Comparison of ENCODE assay signal across 22 cellular contexts in the genomic region with DNA sequence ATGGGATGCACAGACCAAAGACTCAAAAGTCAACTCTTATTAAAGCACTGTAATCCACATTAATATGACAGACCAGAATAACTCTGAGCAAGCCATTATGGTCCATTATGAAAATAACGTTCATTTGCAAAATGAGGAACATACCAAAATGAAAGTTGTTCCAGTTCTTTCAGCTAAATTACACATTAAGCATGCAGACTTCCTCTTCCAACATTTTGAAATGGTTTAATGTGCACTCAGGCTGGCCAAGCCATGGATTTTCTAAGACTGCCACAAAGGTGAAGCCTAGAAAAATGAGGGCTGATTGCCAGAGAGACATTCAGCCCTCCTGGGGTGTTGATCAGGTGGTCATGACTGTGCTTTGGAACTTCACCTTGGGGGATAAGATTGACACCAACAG.
DNase-seq lines count a peak whose midpoint lies in the region; TF ChIP-seq lines count a peak whose summit lies in the region.
"Had no signal": no experiment of that assay in that cellular context is flagged by ENCODE, and none has a peak within 500 bp of the region (broad histone marks: within the 10 kb centered on the region; RNA-seq: fewer than 3 reads in every experiment).

No MANE protein-coding gene starts in this region.

- in situ Hi-C loops in ACHN (cut with HindIII; ENCODE audit: low pct_ligation_motif_present, low pct_unique_long_range_greater_than_20kb, low sequenced_read_pairs), result no loop called here

- no peak for TF ChIP-seq POLR2A in NB4 (IDR thresholded peaks at IDR 0.05; ENCODE audit: extremely low read depth, insufficient read length)

- peak; percentile 16 for DNase-seq in SIG-M5 treated with dmso at 0.1 percent for 504 hours (lab: John Stamatoyannopoulos, UW; ENCODE audit: unreplicated experiment)
- DNase-seq in SIG-M5 (lab: John Stamatoyannopoulos, UW), result no peak
- DNase-seq in NB4 (ENCODE audit: low read depth), result peak; percentile 54
- DNase-seq in OCI-M1 (lab: John Stamatoyannopoulos, UW), result peak; percentile 29
- DNase-seq in ACHN, result no peak
- no peak for DNase-seq in hypothalamus (lab: John Stamatoyannopoulos, UW)
- DNase-seq in stimulated activated naive CD4-positive, alpha-beta T cell treated with Interleukin-2 at 50 U/mL for 16 hours (lab: John Stamatoyannopoulos, UW), result no peak
- DNase-seq in activated CD8-positive, alpha-beta memory T cell treated with anti-CD3 and anti-CD28 coated beads for 24 hours, result no peak
- DNase-seq: CD4-positive, CD25-positive, alpha-beta regulatory T cell; DMS153; DND-41; IMR-90; NCI-H1048; NCI-H1417; NCI-H1694; NCI-H2029 treated with DMSO at 0.1 percent for 48 hours; NCI-H446 treated with DMSO at 0.1 percent for 48 hours; NCI-H526; NCI-H82; NK-92 treated with Interleukin-12 subunit alpha and Interleukin-12 subunit beta, amount 100 ng/mL, for 24 hours; PC-3 had no signal

- TF ChIP-seq CTCF in NB4 (IDR thresholded peaks at IDR 0.05; ENCODE audit: low read depth, low read length), result no peak

- H3K4me3 ChIP-seq in NB4 (ENCODE audit: low read depth, low read length), result no peak overlapping the region
- H3K4me3 ChIP-seq: SJSA1 had no signal

Comparison
In these comparisons a context has a peak if more than half of its experiments do, and no peak if none do; other contexts are left out.
1. DNase-seq: peak in SIG-M5 treated with dmso at 0.1 percent for 504 hours (single experiment), NB4 (single experiment) and OCI-M1 (single experiment); none in SIG-M5 (single experiment), ACHN (single experiment), hypothalamus (0 of 51), stimulated activated naive CD4-positive, alpha-beta T cell treated with Interleukin-2 at 50 U/mL for 16 hours (single experiment) and activated CD8-positive, alpha-beta memory T cell treated with anti-CD3 and anti-CD28 coated beads for 24 hours (single experiment).